ENCODE assay signal across 1 cellular context in genomic region chr6:11324453-11325023, GRCh38.
TF ChIP-seq lines count a peak whose summit lies in the region.

No MANE protein-coding gene starts in this region.

TF ChIP-seq in HepG2, 621 proteins besides CTCF, POLR2A, EP300 and RAD21 (continued from another document):
- TF ChIP-seq, protein P1, sequence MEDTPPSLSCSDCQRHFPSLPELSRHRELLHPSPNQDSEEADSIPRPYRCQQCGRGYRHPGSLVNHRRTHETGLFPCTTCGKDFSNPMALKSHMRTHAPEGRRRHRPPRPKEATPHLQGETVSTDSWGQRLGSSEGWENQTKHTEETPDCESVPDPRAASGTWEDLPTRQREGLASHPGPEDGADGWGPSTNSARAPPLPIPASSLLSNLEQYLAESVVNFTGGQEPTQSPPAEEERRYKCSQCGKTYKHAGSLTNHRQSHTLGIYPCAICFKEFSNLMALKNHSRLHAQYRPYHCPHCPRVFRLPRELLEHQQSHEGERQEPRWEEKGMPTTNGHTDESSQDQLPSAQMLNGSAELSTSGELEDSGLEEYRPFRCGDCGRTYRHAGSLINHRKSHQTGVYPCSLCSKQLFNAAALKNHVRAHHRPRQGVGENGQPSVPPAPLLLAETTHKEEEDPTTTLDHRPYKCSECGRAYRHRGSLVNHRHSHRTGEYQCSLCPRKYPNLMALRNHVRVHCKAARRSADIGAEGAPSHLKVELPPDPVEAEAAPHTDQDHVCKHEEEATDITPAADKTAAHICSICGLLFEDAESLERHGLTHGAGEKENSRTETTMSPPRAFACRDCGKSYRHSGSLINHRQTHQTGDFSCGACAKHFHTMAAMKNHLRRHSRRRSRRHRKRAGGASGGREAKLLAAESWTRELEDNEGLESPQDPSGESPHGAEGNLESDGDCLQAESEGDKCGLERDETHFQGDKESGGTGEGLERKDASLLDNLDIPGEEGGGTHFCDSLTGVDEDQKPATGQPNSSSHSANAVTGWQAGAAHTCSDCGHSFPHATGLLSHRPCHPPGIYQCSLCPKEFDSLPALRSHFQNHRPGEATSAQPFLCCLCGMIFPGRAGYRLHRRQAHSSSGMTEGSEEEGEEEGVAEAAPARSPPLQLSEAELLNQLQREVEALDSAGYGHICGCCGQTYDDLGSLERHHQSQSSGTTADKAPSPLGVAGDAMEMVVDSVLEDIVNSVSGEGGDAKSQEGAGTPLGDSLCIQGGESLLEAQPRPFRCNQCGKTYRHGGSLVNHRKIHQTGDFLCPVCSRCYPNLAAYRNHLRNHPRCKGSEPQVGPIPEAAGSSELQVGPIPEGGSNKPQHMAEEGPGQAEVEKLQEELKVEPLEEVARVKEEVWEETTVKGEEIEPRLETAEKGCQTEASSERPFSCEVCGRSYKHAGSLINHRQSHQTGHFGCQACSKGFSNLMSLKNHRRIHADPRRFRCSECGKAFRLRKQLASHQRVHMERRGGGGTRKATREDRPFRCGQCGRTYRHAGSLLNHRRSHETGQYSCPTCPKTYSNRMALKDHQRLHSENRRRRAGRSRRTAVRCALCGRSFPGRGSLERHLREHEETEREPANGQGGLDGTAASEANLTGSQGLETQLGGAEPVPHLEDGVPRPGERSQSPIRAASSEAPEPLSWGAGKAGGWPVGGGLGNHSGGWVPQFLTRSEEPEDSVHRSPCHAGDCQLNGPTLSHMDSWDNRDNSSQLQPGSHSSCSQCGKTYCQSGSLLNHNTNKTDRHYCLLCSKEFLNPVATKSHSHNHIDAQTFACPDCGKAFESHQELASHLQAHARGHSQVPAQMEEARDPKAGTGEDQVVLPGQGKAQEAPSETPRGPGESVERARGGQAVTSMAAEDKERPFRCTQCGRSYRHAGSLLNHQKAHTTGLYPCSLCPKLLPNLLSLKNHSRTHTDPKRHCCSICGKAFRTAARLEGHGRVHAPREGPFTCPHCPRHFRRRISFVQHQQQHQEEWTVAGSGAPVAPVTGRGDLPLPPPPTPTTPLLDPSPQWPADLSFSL (CRISPR knock-in tag; IDR thresholded peaks at IDR 0.05) = no peak
- peak; percentile 68 for TF ChIP-seq ZNF607 (CRISPR knock-in tag; IDR thresholded peaks at IDR 0.05; ENCODE audit: borderline replicate concordance)
